ENCODE assay signal across 9 cellular contexts in genomic region chr1:234613992-234614584, GRCh38. TPM values are rescaled to one million over a fixed set of nuclear protein-coding genes. Genes with fewer than 3 reads are reported as not detected.
A peak's percentile ranks its signal among the peaks of the same experiment; 100 is the strongest.
DNase-seq lines count a peak whose midpoint lies in the region; ATAC-seq and TF ChIP-seq lines count a peak whose summit lies in the region.
"Had no signal": no experiment of that assay in that cellular context is flagged by ENCODE, and none has a peak within 500 bp of the region (broad histone marks: within the 10 kb centered on the region; RNA-seq: fewer than 3 reads in every experiment).

No MANE protein-coding gene starts in this region.

- no peak for TF ChIP-seq POLR2A in esophagus muscularis mucosa (IDR thresholded peaks at IDR 0.05; ENCODE audit: low read depth)

- H3K9me3 ChIP-seq in GM23248 (ENCODE audit: low read depth), result no peaks in the 10 kb centered on the region
- H3K9me3 ChIP-seq in SJSA1 (replicated peaks), result no peaks in the 10 kb centered on the region
- no peaks in the 10 kb centered on the region for H3K9me3 ChIP-seq in esophagus muscularis mucosa
- H3K9me3 ChIP-seq in psoas muscle, result no peaks in the 10 kb centered on the region

- H3K4me3 ChIP-seq in GM23248 (peak overlapping the region; percentile 62), SJSA1 (no peak overlapping the region), esophagus muscularis mucosa (no peak overlapping the region), psoas muscle (no peak overlapping the region)

- TF ChIP-seq CTCF in esophagus muscularis mucosa (IDR thresholded peaks at IDR 0.05) (no peak), psoas muscle (IDR thresholded peaks at IDR 0.05) (no peak)

- peak; percentile 48 for DNase-seq in GM23248
- peak in 1 of 2 experiments; percentile 59 for DNase-seq in SJSA1 (ENCODE audit: low read depth in 1 of 2, low spot score in 2 of 2)
- no peak for DNase-seq in esophagus muscularis mucosa (ENCODE audit: extremely low spot score)
- DNase-seq in psoas muscle, result no peak
- DNase-seq in dedifferentiated amniotic fluid mesenchymal stem cell (ENCODE audit: extremely low spot score), result no peak
- no peak for DNase-seq in T-helper 9 cell
- DNase-seq: cortex of kidney had no signal

- H3K36me3 ChIP-seq in GM23248 (ENCODE audit: low read depth) (no peaks in the 10 kb centered on the region), SJSA1 (peaks cover 2% of the 10 kb centered on the region), esophagus muscularis mucosa (no peaks in the 10 kb centered on the region), psoas muscle (ENCODE audit: insufficient read depth in 1 of 2, low read depth in 1 of 2) (no peaks in the 10 kb centered on the region)

- intact Hi-C loops in esophagus muscularis mucosa (cut with DNase I) (loop anchor here (2.0 to 5.0 kb wide), 5 partner anchors 105 to 468 kb away; no protein-coding TSS in a partner anchor), psoas muscle (cut with DNase I) (loop anchor here (5.0 kb wide), 5 partner anchors 108 to 463 kb away; no protein-coding TSS in a partner anchor)

- H3F3A ChIP-seq in GM23248 (ENCODE audit: insufficient read depth), result peaks cover 63% of the 10 kb centered on the region

- peak overlapping the region; percentile 88 for H3K4me2 ChIP-seq in GM23248 (ENCODE audit: unreplicated experiment)

- 18 to 21% methylated on average over 2 of the region's 2 CpGs for WGBS in GM23248 (ENCODE audit: low coverage in 1 of 2, low lambda C conversion rate in 2 of 2, missing lambda C conversion rate in 2 of 2), 2 experiments
- WGBS in esophagus muscularis mucosa, result 27% methylated on average over 2 of the region's 2 CpGs
- WGBS in psoas muscle, 3 donors, result 41 to 60% (median 45%) methylated on average over 2 of the region's 2 CpGs

- no peak for TF ChIP-seq EP300 in esophagus muscularis mucosa (IDR thresholded peaks at IDR 0.05)

- no peaks in the 10 kb centered on the region for H3K27me3 ChIP-seq in GM23248 (replicated peaks; ENCODE audit: insufficient read depth)
- H3K27me3 ChIP-seq in SJSA1 (replicated peaks), result no peaks in the 10 kb centered on the region
- H3K27me3 ChIP-seq in esophagus muscularis mucosa, result no peaks in the 10 kb centered on the region
- H3K27me3 ChIP-seq in psoas muscle (ENCODE audit: insufficient read depth in 3 of 3, low read length in 2 of 3), result no peaks in the 10 kb centered on the region

- peak overlapping the region; percentile 96 for H3K9ac ChIP-seq in GM23248

- no peak overlapping the region for H2AFZ ChIP-seq in GM23248

- H3K4me1 ChIP-seq in GM23248 (ENCODE audit: insufficient read depth) (peaks cover 71% of the 10 kb centered on the region), SJSA1 (replicated peaks) (peaks cover 87% of the 10 kb centered on the region), esophagus muscularis mucosa (peaks cover 37 to 70% (median 62%) of the 10 kb centered on the region in 4 donors), psoas muscle (peaks cover 61% of the 10 kb centered on the region)

- in situ Hi-C loops in GM23248 (cut with MboI), result loop anchor here (10.0 kb wide), 1 partner anchor 371 kb away; no protein-coding TSS in a partner anchor

- 0 out of 2 replicates have a peak, but pooled peaks cover 1% of the 10 kb centered on the region for H3K79me2 ChIP-seq in GM23248 (ENCODE audit: insufficient read depth)

- no peaks in the 10 kb centered on the region for H3K9me2 ChIP-seq in GM23248 (ENCODE audit: insufficient read depth)

- peak overlapping the region; percentile 99 for H3K27ac ChIP-seq in GM23248
- H3K27ac ChIP-seq in SJSA1, result peak overlapping the region; percentile 95
- H3K27ac ChIP-seq in esophagus muscularis mucosa (replicated peaks in 1 of 4), result peak overlapping the region; percentile 92 to 100 (median 98)
- peak overlapping the region; percentile 99 for H3K27ac ChIP-seq in psoas muscle

- ATAC-seq in psoas muscle (no peak), GM19023 (IDR thresholded peaks at IDR 0.05; ENCODE audit: unreplicated experiment) (no peak), GM21619 (IDR thresholded peaks at IDR 0.05; ENCODE audit: unreplicated experiment) (no peak)

- no peaks in the 10 kb centered on the region for H4K20me1 ChIP-seq in GM23248 (ENCODE audit: insufficient read depth)

RNA-seq across cellular contexts. Expression of gene IRF2BP2, which starts 4.1 kb away (rescaled TPM):
- 60.7 and 69.3 TPM in 2 replicates for total RNA-seq in GM23248 (2014; rRNA removed; shearing (Covaris generic))
- polyA plus RNA-seq in GM23248 (2016; fragmentation: Nextera tagmentation; extraction: Ambion mirVana), result 12.9 and 13.0 TPM in 2 replicates
- 42.1 and 60.8 TPM in 2 replicates for total RNA-seq in SJSA1 (2014; rRNA removed; shearing (Covaris generic))
- 100 to 1,000 TPM in 2 of 4 donors, 10 to 100 TPM in 2; 83.3 to 119 (median 97.9) TPM for total RNA-seq in esophagus muscularis mucosa
- total RNA-seq in psoas muscle, result 100 to 1,000 TPM in 1 of 4 donors, 10 to 100 TPM in 3; 73.4 to 116 (median 87.8) TPM
- 10 to 100 TPM; 53.6 to 63.6 (median 56.4) TPM for polyA plus RNA-seq in psoas muscle
